Comparison of ENCODE assay signal across 11 cellular contexts in the genomic region with DNA sequence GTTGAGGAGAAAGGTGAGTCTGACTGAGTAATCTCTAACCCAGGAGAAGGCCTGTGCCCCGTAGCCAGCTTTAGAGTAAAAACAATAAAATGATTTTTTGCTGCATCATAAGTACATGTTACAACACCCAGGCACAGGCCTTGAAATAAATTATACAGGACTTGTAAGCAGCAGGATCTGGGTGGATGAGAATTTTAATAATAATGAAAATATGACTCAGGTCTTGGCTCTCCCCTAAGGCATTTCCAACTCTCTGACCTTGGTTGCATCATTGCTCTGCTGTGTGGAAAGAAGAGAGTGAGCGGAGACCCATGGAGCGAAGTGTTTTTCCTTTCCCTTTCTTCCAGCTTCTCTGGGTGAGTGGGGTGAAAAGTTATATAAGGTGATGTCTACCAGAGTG. TPM values are rescaled to one million over a fixed set of nuclear protein-coding genes. Genes with fewer than 3 reads are reported as not detected.
DNase-seq lines count a peak whose midpoint lies in the region; FAIRE-seq and TF ChIP-seq lines count a peak whose summit lies in the region.
"Had no signal": no experiment of that assay in that cellular context is flagged by ENCODE, and none has a peak within 500 bp of the region (broad histone marks: within the 10 kb centered on the region; RNA-seq: fewer than 3 reads in every experiment).

No MANE protein-coding gene starts in this region.

- no peak overlapping the region for H3K9ac ChIP-seq in endothelial cell of umbilical vein (replicated peaks; ENCODE audit: extremely low read depth, insufficient read depth, low read length)

- no TSS peak for BruUV-seq in endothelial cell of umbilical vein (replicated peaks; lab: Mats Ljungman, UMichigan)

- H3K27ac Mint-ChIP-seq in immature natural killer cell: no peak overlapping the region

- no peaks in the 10 kb centered on the region for H3K9me1 ChIP-seq in endothelial cell of umbilical vein (replicated peaks; ENCODE audit: control insufficient read depth, extremely low read depth, insufficient read depth, low read length)

- no peak for TF ChIP-seq CTCF in endothelial cell of umbilical vein (IDR thresholded peaks at IDR 0.05; ENCODE audit: extremely low read depth in 1 of 2, insufficient read depth in 1 of 2, low read depth in 1 of 2, low read length in 2 of 2)

- H3K36me3 ChIP-seq in endothelial cell of umbilical vein (ENCODE audit: control insufficient read depth in 2 of 2, extremely low read depth in 1 of 2, insufficient read depth in 2 of 2, low read length in 2 of 2): no peaks in the 10 kb centered on the region

- H2AFZ ChIP-seq in endothelial cell of umbilical vein (ENCODE audit: low read depth, low read length): no peak overlapping the region

- peaks cover 2 to 7% (median 3%) of the 10 kb centered on the region in 3 donors for H3K27me3 Mint-ChIP-seq in immature natural killer cell (ENCODE audit: low read depth in 3 of 3)

- dilution Hi-C loops in endothelial cell of umbilical vein (cut with MboI; ENCODE audit: extremely low pct_ligation_motif_present, low sequenced_read_pairs): no loop called here

- H3K9me3 Mint-ChIP-seq in immature natural killer cell: no peaks in the 10 kb centered on the region

- CTCF ChIA-PET in endothelial cell of umbilical vein (lab: Charles Lee): interaction anchor here (0.7 kb wide), 2 partner anchors 19 to 20 kb away, joined by 3 read pairs; no protein-coding TSS in a partner anchor

- no peaks in the 10 kb centered on the region for H3K36me3 Mint-ChIP-seq in immature natural killer cell

- H3K4me1 Mint-ChIP-seq in immature natural killer cell: peaks cover 5 to 10% of the 10 kb centered on the region in 2 donors

- H3K79me2 ChIP-seq in endothelial cell of umbilical vein (ENCODE audit: control insufficient read depth, insufficient read depth, low read length): no peaks in the 10 kb centered on the region

- no peaks in the 10 kb centered on the region for H3K27me3 ChIP-seq in endothelial cell of umbilical vein (ENCODE audit: control insufficient read depth in 2 of 2, insufficient read depth in 2 of 2, low read length in 2 of 2)

- intact Hi-C loops in endothelial cell of umbilical vein (cut with micrococcal nuclease): no loop called here

- no peak overlapping the region for H3K27ac ChIP-seq in endothelial cell of umbilical vein (ENCODE audit: insufficient read depth, low read depth, low read length)

- no peak overlapping the region for H3K4me3 Mint-ChIP-seq in immature natural killer cell

- H3K4me1 ChIP-seq in endothelial cell of umbilical vein (ENCODE audit: control insufficient read depth, extremely low read depth, insufficient read depth, low read length): peaks cover 3% of the 10 kb centered on the region

- no peaks in the 10 kb centered on the region for H3K9me3 ChIP-seq in endothelial cell of umbilical vein (replicated peaks; ENCODE audit: control insufficient read depth, insufficient read depth, low read length)

- DNase-seq in AG08396 (ENCODE audit: low spot score) (peak; percentile 61), LoVo (ENCODE audit: low spot score) (peak; percentile 41), endothelial cell of umbilical vein (ENCODE audit: low read depth, low spot score) (peak; percentile 34), myocyte (ENCODE audit: low read depth) (peak; percentile 55), immature natural killer cell (no peak), COLO668 (lab: John Stamatoyannopoulos, UW; ENCODE audit: unreplicated experiment) (no peak), DMS79 treated with DMSO at 0.1 percent for 48 hours (lab: John Stamatoyannopoulos, UW) (no peak), NCI-H1436 treated with DMSO at 0.1 percent for 48 hours (lab: John Stamatoyannopoulos, UW) (no peak)
- DNase-seq: activated effector memory CD4-positive, alpha-beta T cell treated with Interleukin-2 at 50 U/mL for 16 hours; NCI-H526 had no signal

- POLR2A ChIA-PET in endothelial cell of umbilical vein (lab: Charles Lee): interaction anchor here (1.3 kb wide), 1 partner anchor 193 kb away, joined by 4 read pairs; a partner anchor contains a TSS

- no peak overlapping the region for H3K4me2 ChIP-seq in endothelial cell of umbilical vein (ENCODE audit: insufficient read depth, low read length)

- no peaks in the 10 kb centered on the region for H4K20me1 ChIP-seq in endothelial cell of umbilical vein (replicated peaks; ENCODE audit: control insufficient read depth, extremely low read depth, insufficient read depth, low read length)

- FAIRE-seq in endothelial cell of umbilical vein (lab: Jason Lieb, UNC): no peak
- FAIRE-seq: frontal cortex had no signal

- no peak overlapping the region for H3K4me3 ChIP-seq in endothelial cell of umbilical vein (replicated peaks in 1 of 3; ENCODE audit: insufficient read depth in 1 of 3, low read depth in 1 of 3, low read length in 3 of 3)

- TF ChIP-seq POLR2A in endothelial cell of umbilical vein (IDR thresholded peaks at IDR 0.05; ENCODE audit: low read depth, low read length): no peak

TF ChIP-seq in endothelial cell of umbilical vein, 7 proteins besides CTCF, POLR2A, EP300 and RAD21:
- TF ChIP-seq, protein P1, sequence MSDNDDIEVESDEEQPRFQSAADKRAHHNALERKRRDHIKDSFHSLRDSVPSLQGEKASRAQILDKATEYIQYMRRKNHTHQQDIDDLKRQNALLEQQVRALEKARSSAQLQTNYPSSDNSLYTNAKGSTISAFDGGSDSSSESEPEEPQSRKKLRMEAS (IDR thresholded peaks at IDR 0.05; ENCODE audit: insufficient read depth, insufficient read length): no peak
- TF ChIP-seq EZH2 (IDR thresholded peaks at IDR 0.05; ENCODE audit: borderline replicate concordance, low read depth, low read length, severe bottlenecking) (no peak), POLR2AphosphoS5 (IDR thresholded peaks at IDR 0.05; ENCODE audit: insufficient read depth, low read depth, low read length) (no peak), MYC (IDR thresholded peaks at IDR 0.05; ENCODE audit: low read depth, low read length) (no peak), FOS (IDR thresholded peaks at IDR 0.05; ENCODE audit: borderline replicate concordance, insufficient read depth, low read length) (no peak), JUN (IDR thresholded peaks at IDR 0.05; ENCODE audit: borderline replicate concordance, insufficient read depth, insufficient read length, low read depth) (no peak), GATA2 (IDR thresholded peaks at IDR 0.05; ENCODE audit: insufficient read depth, insufficient read length, low read depth, low read length) (no peak)

RNA-seq across cellular contexts. Expression of a gene that starts 44.6 kb away (rescaled TPM):
- total RNA-seq in endothelial cell of umbilical vein: not detected in 2 replicates
- not detected in 2 replicates for polyA plus RNA-seq in endothelial cell of umbilical vein
- polyA plus RNA-seq in endothelial cell of umbilical vein (2011; cell fraction: cytosol; rRNA removed): not detected in 2 replicates
- polyA plus RNA-seq in endothelial cell of umbilical vein (2011; cell fraction: nucleus; rRNA removed): not detected in 2 replicates
- polyA plus RNA-seq in endothelial cell of umbilical vein (2012): not detected in 2 replicates
- not detected in 2 replicates for polyA minus RNA-seq in endothelial cell of umbilical vein
- polyA minus RNA-seq in endothelial cell of umbilical vein (2011; cell fraction: cytosol; rRNA and poly(A)+ RNA removed): not detected
- not detected in 2 replicates for polyA minus RNA-seq in endothelial cell of umbilical vein (2011; cell fraction: nucleus; rRNA and poly(A)+ RNA removed)
- total RNA-seq in myocyte: not detected in 2 replicates
- not detected for polyA plus RNA-seq in myocyte (2012)
- 100 to 1,000 TPM in 2 of 3 donors, 10 to 100 TPM in 1; 96.5 to 189 (median 158) TPM for polyA plus RNA-seq in immature natural killer cell

Comparison
In these comparisons a context has a peak if more than half of its experiments do, and no peak if none do; other contexts are left out.
1. DNase-seq: peak in AG08396 (single experiment), LoVo (single experiment), endothelial cell of umbilical vein (single experiment) and myocyte (single experiment); none in immature natural killer cell (0 of 3), COLO668 (single experiment), DMS79 treated with DMSO at 0.1 percent for 48 hours (single experiment) and NCI-H1436 treated with DMSO at 0.1 percent for 48 hours (single experiment).